ENCODE assay signal across 8 cellular contexts in the genomic region with DNA sequence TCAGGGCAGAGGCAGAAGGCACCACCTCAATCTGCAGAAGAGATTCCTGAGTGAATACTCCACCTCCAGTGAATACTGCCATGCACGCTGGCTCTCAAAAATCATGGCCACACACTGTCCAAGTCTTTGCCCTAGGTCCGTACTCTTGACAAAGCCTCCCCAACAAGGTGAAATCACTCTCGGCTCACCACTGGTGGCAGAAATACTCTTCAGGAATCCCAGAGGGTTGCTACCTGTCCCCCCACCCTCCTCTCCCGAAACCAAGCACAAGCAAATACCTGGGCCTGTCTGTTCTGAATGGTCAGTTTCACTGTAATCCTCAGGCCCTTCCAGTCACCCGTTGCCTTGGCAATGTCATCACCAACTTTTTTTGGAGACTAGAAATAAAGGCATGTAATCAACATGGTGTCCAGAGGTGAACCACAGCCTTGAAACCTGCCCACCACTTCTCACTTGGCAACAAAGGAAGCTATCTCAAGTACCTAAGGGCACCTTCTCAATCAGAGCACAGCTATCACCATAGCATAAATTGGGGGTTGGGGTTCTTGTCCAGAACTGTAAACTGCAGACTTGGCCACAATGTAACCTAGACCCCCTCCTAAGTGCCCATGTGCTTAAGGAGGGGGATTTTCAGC. TPM values are rescaled to one million over a fixed set of nuclear protein-coding genes. Genes with fewer than 3 reads are reported as not detected.
A peak's percentile ranks its signal among the peaks of the same experiment; 100 is the strongest.
DNase-seq lines count a peak whose midpoint lies in the region; ATAC-seq and TF ChIP-seq lines count a peak whose summit lies in the region.

No MANE protein-coding gene starts in this region.

- peaks cover 58% of the 10 kb centered on the region for H3K36me3 ChIP-seq in right atrium auricular region
- peaks cover 0 to 60% of the 10 kb centered on the region in 2 donors for H3K36me3 ChIP-seq in left lung
- no peaks in the 10 kb centered on the region for H3K36me3 ChIP-seq in uterus

- H3K4me1 ChIP-seq in right atrium auricular region (peaks cover 0 to 44% of the 10 kb centered on the region in 2 donors), left lung (peaks cover 14 to 49% of the 10 kb centered on the region in 2 donors), uterus (peaks cover 5 to 15% of the 10 kb centered on the region in 2 donors)

- H3K4me3 Mint-ChIP-seq in activated naive CD8-positive, alpha-beta T cell treated with anti-CD3 and anti-CD28 coated beads for 36 hours: peak overlapping the region; percentile 96

- TF ChIP-seq CTCF in right atrium auricular region (IDR thresholded peaks at IDR 0.05) (no peak), left lung (IDR thresholded peaks at IDR 0.05) (no peak), uterus (IDR thresholded peaks at IDR 0.05) (no peak)

- peak overlapping the region; percentile 82 to 87 for H3K4me3 ChIP-seq in right atrium auricular region
- H3K4me3 ChIP-seq in left lung: peak overlapping the region; percentile 81 to 91
- H3K4me3 ChIP-seq in uterus: peak overlapping the region in 1 of 2 donors; percentile 75

- H3K4me1 Mint-ChIP-seq in activated naive CD8-positive, alpha-beta T cell treated with anti-CD3 and anti-CD28 coated beads for 36 hours: peaks cover 41% of the 10 kb centered on the region

- intact Hi-C loops in left ventricle myocardium superior (cut with micrococcal nuclease): no loop called here
- intact Hi-C loops in left lung (cut with DNase I): no loop called here
- intact Hi-C loops in uterus (cut with DNase I; ENCODE audit: low total_unique reads): no loop called here

- H3K9me3 Mint-ChIP-seq in activated naive CD8-positive, alpha-beta T cell treated with anti-CD3 and anti-CD28 coated beads for 36 hours: peaks cover 15% of the 10 kb centered on the region

- peaks cover 71% of the 10 kb centered on the region for H3K36me3 Mint-ChIP-seq in activated naive CD8-positive, alpha-beta T cell treated with anti-CD3 and anti-CD28 coated beads for 36 hours

- H3K9me3 ChIP-seq in right atrium auricular region (no peaks in the 10 kb centered on the region), left lung (peaks cover 0 to under 1% of the 10 kb centered on the region in 2 donors), uterus (no peaks in the 10 kb centered on the region)

- no peak for TF ChIP-seq POLR2A in uterus (IDR thresholded peaks at IDR 0.05)

- peaks cover 18% of the 10 kb centered on the region for H3K27me3 Mint-ChIP-seq in activated naive CD8-positive, alpha-beta T cell treated with anti-CD3 and anti-CD28 coated beads for 36 hours

- H3K27ac ChIP-seq in right atrium auricular region: peak overlapping the region; percentile 95 to 96
- H3K27ac ChIP-seq in left lung: peak overlapping the region; percentile 17 to 87
- peak overlapping the region; percentile 88 to 95 for H3K27ac ChIP-seq in uterus

- H3K27ac Mint-ChIP-seq in activated naive CD8-positive, alpha-beta T cell treated with anti-CD3 and anti-CD28 coated beads for 36 hours: peak overlapping the region; percentile 96

- DNase-seq in right atrium auricular region (ENCODE audit: low spot score): no peak
- no peak for DNase-seq in left ventricle myocardium superior
- no peak for DNase-seq in activated naive CD8-positive, alpha-beta T cell treated with anti-CD3 and anti-CD28 coated beads for 36 hours
- no peak for DNase-seq in left lung
- DNase-seq in uterus: no peak
- DNase-seq in GF-D8 (lab: John Stamatoyannopoulos, UW): no peak
- no peak for DNase-seq in SHP77 (lab: John Stamatoyannopoulos, UW)

- H3K27me3 ChIP-seq in right atrium auricular region (no peaks in the 10 kb centered on the region), left lung (no peaks in the 10 kb centered on the region), uterus (no peaks in the 10 kb centered on the region)

- ATAC-seq in left ventricle myocardium superior (no peak), left lung (no peak), GM21619 (IDR thresholded peaks at IDR 0.05; ENCODE audit: unreplicated experiment) (no peak)

RNA-seq across cellular contexts. Expression of gene RPL12, which starts 1.8 kb away (rescaled TPM):
- total RNA-seq in right atrium auricular region (1,000 to 10,000 TPM in 1 of 2 donors, 100 to 1,000 TPM in 1; 623 to 1,266 TPM), left ventricle myocardium superior (637 TPM), left lung (1,000 to 10,000 TPM in 1 of 2 donors, 100 to 1,000 TPM in 1; 902 to 1,036 TPM), uterus (1,000 to 10,000 TPM in 3 of 4 donors, 100 to 1,000 TPM in 1; 999 to 4,423 (median 2,373) TPM)
- 1,000 to 10,000 TPM; 2,007 to 2,108 TPM for total RNA-seq in activated naive CD8-positive, alpha-beta T cell treated with anti-CD3 and anti-CD28 coated beads for 36 hours

RNA-seq across cellular contexts. Expression of gene LRSAM1, which starts 1.9 kb away (rescaled TPM):
- 10 to 100 TPM; 12.0 to 23.1 TPM for total RNA-seq in right atrium auricular region
- 52.0 TPM for total RNA-seq in left ventricle myocardium superior
- 10 to 100 TPM; 17.7 to 20.7 TPM for total RNA-seq in activated naive CD8-positive, alpha-beta T cell treated with anti-CD3 and anti-CD28 coated beads for 36 hours
- 10 to 100 TPM; 16.4 to 24.4 TPM for total RNA-seq in left lung
- total RNA-seq in uterus: 10 to 100 TPM in 2 of 4 donors, 1 to 10 TPM in 2; 6.5 to 25.9 (median 11.3) TPM

RNA-seq across cellular contexts. Expression of gene ZNF79, which starts 25.3 kb away (rescaled TPM):
- total RNA-seq in right atrium auricular region: 1 to 10 TPM; 5.7 TPM
- 7.4 TPM for total RNA-seq in left ventricle myocardium superior
- total RNA-seq in activated naive CD8-positive, alpha-beta T cell treated with anti-CD3 and anti-CD28 coated beads for 36 hours: 1 to 10 TPM; 7.7 to 8.6 TPM
- 1 to 10 TPM; 7.7 to 9.0 TPM for total RNA-seq in left lung
- total RNA-seq in uterus: 10 to 100 TPM in 3 of 4 donors, 1 to 10 TPM in 1; 3.8 to 14.1 (median 13.4) TPM

RNA-seq across cellular contexts. Expression of gene SLC2A8, which starts 52.5 kb away (rescaled TPM):
- total RNA-seq in right atrium auricular region: 10 to 100 TPM; 19.2 to 19.8 TPM
- 18.6 TPM for total RNA-seq in left ventricle myocardium superior
- total RNA-seq in activated naive CD8-positive, alpha-beta T cell treated with anti-CD3 and anti-CD28 coated beads for 36 hours: 1 to 10 TPM; 1.0 to 1.9 TPM
- total RNA-seq in left lung: 10 to 100 TPM; 20.1 to 23.2 TPM
- total RNA-seq in uterus: 10 to 100 TPM in 2 of 4 donors, 1 to 10 TPM in 2; 1.8 to 45.1 (median 10.5) TPM
